In genomic region chr7:27238979-27239779, GRCh38 we compare ENCODE assay signal across 17 cellular contexts. TPM values are rescaled to one million over a fixed set of nuclear protein-coding genes. Genes with fewer than 3 reads are reported as not detected.
A peak's percentile ranks its signal among the peaks of the same experiment; 100 is the strongest.
DNase-seq lines count a peak whose midpoint lies in the region; ATAC-seq and TF ChIP-seq lines count a peak whose summit lies in the region.
"Had no signal": no experiment of that assay in that cellular context is flagged by ENCODE, and none has a peak within 500 bp of the region (broad histone marks: within the 10 kb centered on the region; RNA-seq: fewer than 3 reads in every experiment).

No MANE protein-coding gene starts in this region.

- DNase-seq in ELF-1 (ENCODE audit: low read depth, low spot score) = peak; percentile 30
- DNase-seq in HuH-7.5 (ENCODE audit: low spot score) = peak; percentile 60
- DNase-seq in right cardiac atrium = no peak
- no peak for DNase-seq in progenitor cell of endocrine pancreas (ENCODE audit: low spot score, unreplicated experiment)
- DNase-seq in NCI-H2171 treated with DMSO at 0.1 percent for 48 hours (lab: John Stamatoyannopoulos, UW) = no peak
- no peak for DNase-seq in RWPE1 (ENCODE audit: low spot score)
- DNase-seq: CD4-positive, CD25-positive, alpha-beta regulatory T cell; dorsolateral prefrontal cortex; gastrocnemius medialis; KG1; NCI-H774; SHP77 treated with DMSO at 0.1 percent for 48 hours; stimulated activated CD4-positive, alpha-beta T cell treated with anti-CD3 and anti-CD28 coated beads, Interleukin-4, amount 100 ng/mL, for 1 hour had no signal

- H3K27me3 ChIP-seq in right cardiac atrium (ENCODE audit: control insufficient read depth, insufficient read depth) = no peaks in the 10 kb centered on the region

- H3K27ac ChIP-seq in right cardiac atrium (ENCODE audit: low read length) (no peak overlapping the region), RWPE1 (no peak overlapping the region)
- H3K27ac ChIP-seq: dorsolateral prefrontal cortex, gastrocnemius medialis, parathyroid adenoma had no signal

- H3K4me1 ChIP-seq in right cardiac atrium (ENCODE audit: control insufficient read depth, insufficient read depth, low read length) = no peaks in the 10 kb centered on the region
- H3K4me1 ChIP-seq: parathyroid adenoma had no signal

- ATAC-seq in right cardiac atrium = no peak
- ATAC-seq in GM18498 (IDR thresholded peaks at IDR 0.05; ENCODE audit: unreplicated experiment) = no peak
- ATAC-seq: gastrocnemius medialis had no signal

- 13% methylated on average over 55 of the region's 55 CpGs for WGBS in right cardiac atrium

- no peaks in the 10 kb centered on the region for H3K9me3 ChIP-seq in right cardiac atrium (ENCODE audit: control insufficient read depth, low read length)
- H3K9me3 ChIP-seq: gastrocnemius medialis had no signal

- no peaks in the 10 kb centered on the region for H3K36me3 Mint-ChIP-seq in progenitor cell of endocrine pancreas (ENCODE audit: insufficient read depth)
- H3K36me3 Mint-ChIP-seq: CD4-positive, CD25-positive, alpha-beta regulatory T cell had no signal

- POLR2A ChIA-PET in RWPE1 (lab: Yijun Ruan, JAX; ENCODE audit: low non-redundant PET) = no interaction called here

- no peaks in the 10 kb centered on the region for H3K9me3 Mint-ChIP-seq in progenitor cell of endocrine pancreas (ENCODE audit: low read depth)
- H3K9me3 Mint-ChIP-seq: stimulated activated naive CD8-positive, alpha-beta T cell treated with anti-CD3 and anti-CD28 coated beads, Interleukin-15, Interleukin-2, amounts not matched to agents 100 ng/mL and 50 ng/mL, for 24 hours had no signal

- peaks cover 87% of the 10 kb centered on the region for H3K27me3 Mint-ChIP-seq in progenitor cell of endocrine pancreas

- H3K4me3 ChIP-seq in right cardiac atrium (ENCODE audit: low read length) = peak overlapping the region; percentile 51

- peak overlapping the region; percentile 16 for H3K27ac Mint-ChIP-seq in progenitor cell of endocrine pancreas
- H3K27ac Mint-ChIP-seq: CD4-positive, CD25-positive, alpha-beta regulatory T cell; stimulated activated naive CD8-positive, alpha-beta T cell treated with anti-CD3 and anti-CD28 coated beads, Interleukin-15, Interleukin-2, amounts not matched to agents 100 ng/mL and 50 ng/mL, for 24 hours had no signal

- TF ChIP-seq CTCF in progenitor cell of endocrine pancreas (IDR thresholded peaks at IDR 0.05; ENCODE audit: unreplicated experiment) (no peak), RWPE1 (conservative IDR thresholded peaks at IDR 0.05; ENCODE audit: low read depth) (no peak)

- H3K4me3 Mint-ChIP-seq in progenitor cell of endocrine pancreas (ENCODE audit: low read depth) = peak overlapping the region; percentile 45
- H3K4me3 Mint-ChIP-seq: stimulated activated naive CD8-positive, alpha-beta T cell treated with anti-CD3 and anti-CD28 coated beads, Interleukin-15, Interleukin-2, amounts not matched to agents 100 ng/mL and 50 ng/mL, for 24 hours had no signal

- peaks cover 10% of the 10 kb centered on the region for H3K4me1 Mint-ChIP-seq in progenitor cell of endocrine pancreas (ENCODE audit: low read depth)

- intact Hi-C loops in right cardiac atrium (cut with DNase I) = no loop called here

- CTCF ChIA-PET in RWPE1 (lab: Yijun Ruan, JAX) = interaction anchor here (0.7 kb wide), 1 partner anchor 506 kb away, joined by 4 read pairs; no protein-coding TSS in a partner anchor

RNA-seq across cellular contexts. Expression of gene EVX1, which starts 3.4 kb away (rescaled TPM):
- total RNA-seq in right cardiac atrium (not detected), progenitor cell of endocrine pancreas (not detected in 2 replicates)
- 0.05 TPM for polyA plus RNA-seq in right cardiac atrium
- total RNA-seq: CD4-positive, CD25-positive, alpha-beta regulatory T cell; gastrocnemius medialis; liver had no signal
- polyA plus RNA-seq: CD4-positive, CD25-positive, alpha-beta regulatory T cell; liver had no signal

RNA-seq across cellular contexts. Expression of gene HOXA13, which starts 39.3 kb away (rescaled TPM):
- total RNA-seq in right cardiac atrium (not detected), progenitor cell of endocrine pancreas (not detected in 2 replicates)
- polyA plus RNA-seq in right cardiac atrium = not detected
- total RNA-seq: CD4-positive, CD25-positive, alpha-beta regulatory T cell; liver had no signal
- polyA plus RNA-seq: CD4-positive, CD25-positive, alpha-beta regulatory T cell had no signal

RNA-seq across cellular contexts. Expression of gene HOXA11, which starts 54.1 kb away (rescaled TPM):
- total RNA-seq in right cardiac atrium (not detected), progenitor cell of endocrine pancreas (not detected in 2 replicates)
- not detected for polyA plus RNA-seq in right cardiac atrium
- total RNA-seq: CD4-positive, CD25-positive, alpha-beta regulatory T cell; dorsolateral prefrontal cortex; liver had no signal
- polyA plus RNA-seq: CD4-positive, CD25-positive, alpha-beta regulatory T cell; liver had no signal

Comparison
In these comparisons a context has a peak if more than half of its experiments do, and no peak if none do; other contexts are left out.
1. DNase-seq: peak in ELF-1 (single experiment) and HuH-7.5 (single experiment); none in right cardiac atrium (0 of 3), progenitor cell of endocrine pancreas (single experiment), NCI-H2171 treated with DMSO at 0.1 percent for 48 hours (single experiment) and RWPE1 (single experiment).